ENCODE assay signal across 1 cellular context in genomic region chr19:19033426-19034203, GRCh38.
TF ChIP-seq lines count a peak whose summit lies in the region.

Gene ARMC6, plus strand, starts transcription at chr19:19033603. Its CDS starts 607 bp downstream, at chr19:19034210.
Gene SUGP2, minus strand, starts transcription at chr19:19033517. Its CDS starts 2,446 bp downstream, at chr19:19031071.

TF ChIP-seq in K562, 482 proteins besides CTCF, POLR2A, EP300 and RAD21 (continued from another document and continues in another):
- TF ChIP-seq ZFP91 (CRISPR knock-in tag; IDR thresholded peaks at IDR 0.05) (no peak), L3MBTL2 (IDR thresholded peaks at IDR 0.05) (peak; percentile 99), CCAR2 (IDR thresholded peaks at IDR 0.05; ENCODE audit: low read depth, low read length) (no peak), ZNF449 (CRISPR knock-in tag; IDR thresholded peaks at IDR 0.05) (no peak), TAL1 (IDR thresholded peaks at IDR 0.05) (no peak), BRD4 (IDR thresholded peaks at IDR 0.05) (no peak), ZNF778 (CRISPR knock-in tag; IDR thresholded peaks at IDR 0.05) (no peak), ZNF174 (CRISPR knock-in tag; IDR thresholded peaks at IDR 0.05) (no peak), SIN3A (IDR thresholded peaks at IDR 0.05; ENCODE audit: borderline replicate concordance in 2 of 2, control insufficient read depth in 1 of 2, low read depth in 2 of 2, low read length in 2 of 2) (peak; percentile 88 to 96), PHB2 (IDR thresholded peaks at IDR 0.05; ENCODE audit: low read depth) (no peak), NCOA6 (IDR thresholded peaks at IDR 0.05) (no peak), ZFPM2 (CRISPR knock-in tag; IDR thresholded peaks at IDR 0.05) (no peak), SETDB1 (IDR thresholded peaks at IDR 0.05; ENCODE audit: low read length) (peak; percentile 10), ZNF121 (CRISPR knock-in tag; conservative IDR thresholded peaks at IDR 0.05) (no peak), MED1 (CRISPR knock-in tag; IDR thresholded peaks at IDR 0.05; ENCODE audit: borderline replicate concordance) (no peak), TARDBP (IDR thresholded peaks at IDR 0.05) (no peak), CBX1 (IDR thresholded peaks at IDR 0.05; ENCODE audit: low read depth) (no peak), PTBP1 (IDR thresholded peaks at IDR 0.05; ENCODE audit: low read depth, low read length) (no peak), CHD4 (IDR thresholded peaks at IDR 0.05; ENCODE audit: insufficient read depth, insufficient replicate concordance, low read depth, low read length, poor library complexity, severe bottlenecking) (no peak), NR0B1 (IDR thresholded peaks at IDR 0.05; ENCODE audit: partially characterized antibody) (no peak), CXXC5 (CRISPR knock-in tag; IDR thresholded peaks at IDR 0.05) (peak; percentile 67), ZBTB12 (CRISPR knock-in tag; IDR thresholded peaks at IDR 0.05) (no peak), HDAC8 (tag; IDR thresholded peaks at IDR 0.05) (no peak), E2F1 (CRISPR knock-in tag; IDR thresholded peaks at IDR 0.05) (peak; percentile 79; the same call in 1 of the 2 replicates), ZNF511 (CRISPR knock-in tag; IDR thresholded peaks at IDR 0.05) (0 out of 2 replicates have a peak, but pooled peaks have one; percentile 47), ZNF212 (CRISPR knock-in tag; IDR thresholded peaks at IDR 0.05) (no peak), BCL6 (CRISPR knock-in tag; IDR thresholded peaks at IDR 0.05) (no peak)
- TF ChIP-seq, protein P1, sequence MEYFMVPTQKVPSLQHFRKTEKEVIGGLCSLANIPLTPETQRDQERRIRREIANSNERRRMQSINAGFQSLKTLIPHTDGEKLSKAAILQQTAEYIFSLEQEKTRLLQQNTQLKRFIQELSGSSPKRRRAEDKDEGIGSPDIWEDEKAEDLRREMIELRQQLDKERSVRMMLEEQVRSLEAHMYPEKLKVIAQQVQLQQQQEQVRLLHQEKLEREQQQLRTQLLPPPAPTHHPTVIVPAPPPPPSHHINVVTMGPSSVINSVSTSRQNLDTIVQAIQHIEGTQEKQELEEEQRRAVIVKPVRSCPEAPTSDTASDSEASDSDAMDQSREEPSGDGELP (CRISPR knock-in tag; IDR thresholded peaks at IDR 0.05; ENCODE audit: borderline replicate concordance), result peak; percentile 87
- TF ChIP-seq, protein P2, sequence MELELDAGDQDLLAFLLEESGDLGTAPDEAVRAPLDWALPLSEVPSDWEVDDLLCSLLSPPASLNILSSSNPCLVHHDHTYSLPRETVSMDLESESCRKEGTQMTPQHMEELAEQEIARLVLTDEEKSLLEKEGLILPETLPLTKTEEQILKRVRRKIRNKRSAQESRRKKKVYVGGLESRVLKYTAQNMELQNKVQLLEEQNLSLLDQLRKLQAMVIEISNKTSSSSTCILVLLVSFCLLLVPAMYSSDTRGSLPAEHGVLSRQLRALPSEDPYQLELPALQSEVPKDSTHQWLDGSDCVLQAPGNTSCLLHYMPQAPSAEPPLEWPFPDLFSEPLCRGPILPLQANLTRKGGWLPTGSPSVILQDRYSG (tag; conservative IDR thresholded peaks at IDR 0.05; ENCODE audit: low read depth), result no peak
- TF ChIP-seq, protein P3, sequence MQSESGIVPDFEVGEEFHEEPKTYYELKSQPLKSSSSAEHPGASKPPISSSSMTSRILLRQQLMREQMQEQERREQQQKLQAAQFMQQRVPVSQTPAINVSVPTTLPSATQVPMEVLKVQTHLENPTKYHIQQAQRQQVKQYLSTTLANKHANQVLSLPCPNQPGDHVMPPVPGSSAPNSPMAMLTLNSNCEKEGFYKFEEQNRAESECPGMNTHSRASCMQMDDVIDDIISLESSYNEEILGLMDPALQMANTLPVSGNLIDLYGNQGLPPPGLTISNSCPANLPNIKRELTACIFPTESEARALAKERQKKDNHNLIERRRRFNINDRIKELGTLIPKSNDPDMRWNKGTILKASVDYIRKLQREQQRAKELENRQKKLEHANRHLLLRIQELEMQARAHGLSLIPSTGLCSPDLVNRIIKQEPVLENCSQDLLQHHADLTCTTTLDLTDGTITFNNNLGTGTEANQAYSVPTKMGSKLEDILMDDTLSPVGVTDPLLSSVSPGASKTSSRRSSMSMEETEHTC (IDR thresholded peaks at IDR 0.05), result no peak; the same call in 1 of the 2 replicates
- TF ChIP-seq, protein P4, sequence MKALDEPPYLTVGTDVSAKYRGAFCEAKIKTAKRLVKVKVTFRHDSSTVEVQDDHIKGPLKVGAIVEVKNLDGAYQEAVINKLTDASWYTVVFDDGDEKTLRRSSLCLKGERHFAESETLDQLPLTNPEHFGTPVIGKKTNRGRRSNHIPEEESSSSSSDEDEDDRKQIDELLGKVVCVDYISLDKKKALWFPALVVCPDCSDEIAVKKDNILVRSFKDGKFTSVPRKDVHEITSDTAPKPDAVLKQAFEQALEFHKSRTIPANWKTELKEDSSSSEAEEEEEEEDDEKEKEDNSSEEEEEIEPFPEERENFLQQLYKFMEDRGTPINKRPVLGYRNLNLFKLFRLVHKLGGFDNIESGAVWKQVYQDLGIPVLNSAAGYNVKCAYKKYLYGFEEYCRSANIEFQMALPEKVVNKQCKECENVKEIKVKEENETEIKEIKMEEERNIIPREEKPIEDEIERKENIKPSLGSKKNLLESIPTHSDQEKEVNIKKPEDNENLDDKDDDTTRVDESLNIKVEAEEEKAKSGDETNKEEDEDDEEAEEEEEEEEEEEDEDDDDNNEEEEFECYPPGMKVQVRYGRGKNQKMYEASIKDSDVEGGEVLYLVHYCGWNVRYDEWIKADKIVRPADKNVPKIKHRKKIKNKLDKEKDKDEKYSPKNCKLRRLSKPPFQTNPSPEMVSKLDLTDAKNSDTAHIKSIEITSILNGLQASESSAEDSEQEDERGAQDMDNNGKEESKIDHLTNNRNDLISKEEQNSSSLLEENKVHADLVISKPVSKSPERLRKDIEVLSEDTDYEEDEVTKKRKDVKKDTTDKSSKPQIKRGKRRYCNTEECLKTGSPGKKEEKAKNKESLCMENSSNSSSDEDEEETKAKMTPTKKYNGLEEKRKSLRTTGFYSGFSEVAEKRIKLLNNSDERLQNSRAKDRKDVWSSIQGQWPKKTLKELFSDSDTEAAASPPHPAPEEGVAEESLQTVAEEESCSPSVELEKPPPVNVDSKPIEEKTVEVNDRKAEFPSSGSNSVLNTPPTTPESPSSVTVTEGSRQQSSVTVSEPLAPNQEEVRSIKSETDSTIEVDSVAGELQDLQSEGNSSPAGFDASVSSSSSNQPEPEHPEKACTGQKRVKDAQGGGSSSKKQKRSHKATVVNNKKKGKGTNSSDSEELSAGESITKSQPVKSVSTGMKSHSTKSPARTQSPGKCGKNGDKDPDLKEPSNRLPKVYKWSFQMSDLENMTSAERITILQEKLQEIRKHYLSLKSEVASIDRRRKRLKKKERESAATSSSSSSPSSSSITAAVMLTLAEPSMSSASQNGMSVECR (CRISPR knock-in tag; IDR thresholded peaks at IDR 0.05), result peak; percentile 97
- TF ChIP-seq, protein P5, sequence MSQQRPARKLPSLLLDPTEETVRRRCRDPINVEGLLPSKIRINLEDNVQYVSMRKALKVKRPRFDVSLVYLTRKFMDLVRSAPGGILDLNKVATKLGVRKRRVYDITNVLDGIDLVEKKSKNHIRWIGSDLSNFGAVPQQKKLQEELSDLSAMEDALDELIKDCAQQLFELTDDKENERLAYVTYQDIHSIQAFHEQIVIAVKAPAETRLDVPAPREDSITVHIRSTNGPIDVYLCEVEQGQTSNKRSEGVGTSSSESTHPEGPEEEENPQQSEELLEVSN (IDR thresholded peaks at IDR 0.05; ENCODE audit: borderline replicate concordance in 1 of 2, extremely low read depth in 1 of 2, insufficient read depth in 1 of 2, insufficient read length in 1 of 2, low read depth in 1 of 2, low read length in 1 of 2, poor library complexity in 1 of 2, severe bottlenecking in 1 of 2), result peak; percentile 99
